18 cellular contexts compared by ENCODE assay signal in the genomic region with DNA sequence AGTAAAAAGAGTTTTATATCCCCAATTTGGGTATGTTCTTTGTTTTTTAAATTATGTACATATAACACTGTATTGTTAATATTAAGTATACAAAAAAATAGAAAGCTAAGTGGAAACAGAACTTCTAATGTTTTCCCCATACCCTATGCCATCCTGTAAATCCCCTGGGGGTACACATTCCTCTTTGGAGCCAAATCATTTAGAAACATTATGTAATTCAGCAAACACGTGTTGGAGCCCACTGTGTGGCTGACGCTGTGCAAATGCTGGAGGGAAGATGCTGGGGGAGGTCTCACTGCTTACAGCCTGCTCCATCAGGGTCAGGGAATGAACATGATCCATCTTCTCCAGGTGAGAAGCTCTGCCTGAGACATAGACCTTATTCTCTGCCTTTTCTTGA. TPM values are rescaled to one million over a fixed set of nuclear protein-coding genes. Genes with fewer than 3 reads are reported as not detected.
DNase-seq lines count a peak whose midpoint lies in the region; ATAC-seq and TF ChIP-seq lines count a peak whose summit lies in the region.
"Had no signal": no experiment of that assay in that cellular context is flagged by ENCODE, and none has a peak within 500 bp of the region (broad histone marks: within the 10 kb centered on the region; RNA-seq: fewer than 3 reads in every experiment).

No MANE protein-coding gene starts in this region.

- H3K27me3 ChIP-seq in BLaER1, result no peaks in the 10 kb centered on the region
- H3K27me3 ChIP-seq in CD8-positive, alpha-beta T cell (ENCODE audit: insufficient read depth, low read length), result no peaks in the 10 kb centered on the region
- H3K27me3 ChIP-seq: esophagus muscularis mucosa had no signal

- H3K27ac Mint-ChIP-seq in CD8-positive, alpha-beta T cell, result peak overlapping the region; percentile 82
- peak overlapping the region; percentile 34 to 97 (median 90) for H3K27ac Mint-ChIP-seq in naive thymus-derived CD8-positive, alpha-beta T cell
- H3K27ac Mint-ChIP-seq: type B pancreatic cell had no signal

- no peak overlapping the region for H3K4me3 Mint-ChIP-seq in CD8-positive, alpha-beta T cell
- peak overlapping the region in 6 of 10 donors; percentile 7 to 67 (median 60) for H3K4me3 Mint-ChIP-seq in naive thymus-derived CD8-positive, alpha-beta T cell
- H3K4me3 Mint-ChIP-seq: type B pancreatic cell had no signal

- no peak overlapping the region for H3K9ac ChIP-seq in BLaER1

- no peak overlapping the region for H3K27ac ChIP-seq in BLaER1
- H3K27ac ChIP-seq in CD8-positive, alpha-beta T cell (ENCODE audit: low read depth, low read length), result no peak overlapping the region
- H3K27ac ChIP-seq in angular gyrus (ENCODE audit: low read depth, low read length), result peak overlapping the region; percentile 93

- no peak for ATAC-seq in CD8-positive, alpha-beta T cell
- no peak for ATAC-seq in naive thymus-derived CD8-positive, alpha-beta T cell
- no peak for ATAC-seq in GM21367 (IDR thresholded peaks at IDR 0.05; ENCODE audit: unreplicated experiment)
- ATAC-seq in HG03097 (IDR thresholded peaks at IDR 0.05; ENCODE audit: low FRiP score, unreplicated experiment), result no peak
- ATAC-seq in GM21381 (IDR thresholded peaks at IDR 0.05; ENCODE audit: unreplicated experiment), result no peak
- ATAC-seq: left lobe of liver had no signal

- H3K9me3 ChIP-seq in BLaER1, result no peaks in the 10 kb centered on the region
- no peaks in the 10 kb centered on the region for H3K9me3 ChIP-seq in CD8-positive, alpha-beta T cell (ENCODE audit: low read length)
- H3K9me3 ChIP-seq: esophagus muscularis mucosa had no signal

- intact Hi-C loops in CD8-positive, alpha-beta T cell (cut with DNase I, micrococcal nuclease), result loop anchor here in 1 of 2 experiments (5.0 kb wide), 1 partner anchor 45 kb away; no protein-coding TSS in a partner anchor

- TF ChIP-seq CTCF in CD8-positive, alpha-beta T cell (IDR thresholded peaks at IDR 0.05), result no peak

- H3K9me3 Mint-ChIP-seq in CD8-positive, alpha-beta T cell, result no peaks in the 10 kb centered on the region
- H3K9me3 Mint-ChIP-seq in naive thymus-derived CD8-positive, alpha-beta T cell, result no peaks in the 10 kb centered on the region
- H3K9me3 Mint-ChIP-seq: activated T-helper 1 cell treated with anti-CD3 and anti-CD28 coated beads, Interleukin-12 subunit alpha, Interleukin-12 subunit beta, Interleukin-2, Interleukin-4 antibody, amounts not matched to agents 30 ng/mL and 10 ng/mL and 1 ng/mL, durations not matched to agents 14 hours and 24 hours and 36 hours; type B pancreatic cell had no signal

- peaks cover 24% of the 10 kb centered on the region for H3K36me3 Mint-ChIP-seq in CD8-positive, alpha-beta T cell
- H3K36me3 Mint-ChIP-seq in naive thymus-derived CD8-positive, alpha-beta T cell, result peaks cover 0 to 13% (median 2%) of the 10 kb centered on the region in 3 donors

- DNase-seq in CD8-positive, alpha-beta T cell, result no peak
- DNase-seq in naive thymus-derived CD8-positive, alpha-beta T cell, result no peak
- DNase-seq: activated CD4-positive, CD25-positive, alpha-beta regulatory T cell; central memory CD4-positive, alpha-beta T cell; effector memory CD4-positive, alpha-beta T cell; GF-D8; NCI-H1436 treated with DMSO at 0.1 percent for 48 hours; NCI-H748 treated with DMSO at 0.1 percent for 48 hours; nucleus accumbens had no signal

- peaks cover 56% of the 10 kb centered on the region; the same call in 1 of the 2 replicates for H4K20me1 ChIP-seq in BLaER1

- no peaks in the 10 kb centered on the region for H3K27me3 Mint-ChIP-seq in CD8-positive, alpha-beta T cell (ENCODE audit: low read depth)
- no peaks in the 10 kb centered on the region for H3K27me3 Mint-ChIP-seq in naive thymus-derived CD8-positive, alpha-beta T cell
- H3K27me3 Mint-ChIP-seq: type B pancreatic cell had no signal

- H3K4me1 ChIP-seq in BLaER1, result peaks cover 62% of the 10 kb centered on the region
- peaks cover 52% of the 10 kb centered on the region for H3K4me1 ChIP-seq in CD8-positive, alpha-beta T cell (ENCODE audit: insufficient read depth, low read length)

- peak overlapping the region; percentile 23; the same call in 1 of the 2 replicates for H3K4me2 ChIP-seq in BLaER1

- H3K4me3 ChIP-seq in BLaER1, result no peak overlapping the region
- H3K4me3 ChIP-seq in CD8-positive, alpha-beta T cell (ENCODE audit: low read depth, low read length), result no peak overlapping the region
- H3K4me3 ChIP-seq: esophagus muscularis mucosa had no signal

- POLR2A ChIA-PET in CD8-positive, alpha-beta T cell (lab: Charles Lee), result no interaction called here
- POLR2A ChIA-PET in naive thymus-derived CD8-positive, alpha-beta T cell (lab: Charles Lee), result interaction anchor here (1.2 to 2.1 kb wide), 4 partner anchors 8 to 18 kb away, joined by 3 to 5 read pairs (median 4); no protein-coding TSS in a partner anchor

- CTCF ChIA-PET in CD8-positive, alpha-beta T cell (lab: Charles Lee), result interaction anchor here (0.9 kb wide), 1 partner anchor 304 kb away, joined by 3 read pairs; no protein-coding TSS in a partner anchor

- peaks cover 75% of the 10 kb centered on the region for H3K4me1 Mint-ChIP-seq in CD8-positive, alpha-beta T cell (ENCODE audit: low read depth)
- H3K4me1 Mint-ChIP-seq in naive thymus-derived CD8-positive, alpha-beta T cell, result peaks cover 29 to 87% (median 80%) of the 10 kb centered on the region in 4 donors

- 0 out of 2 replicates have a peak, but pooled peaks cover 10% of the 10 kb centered on the region for H3K36me3 ChIP-seq in BLaER1
- H3K36me3 ChIP-seq in CD8-positive, alpha-beta T cell (ENCODE audit: insufficient read depth, low read length), result no peaks in the 10 kb centered on the region
- H3K36me3 ChIP-seq: esophagus muscularis mucosa had no signal

RNA-seq across cellular contexts. Expression of a gene that starts 52.8 kb away (rescaled TPM):
- total RNA-seq in CD8-positive, alpha-beta T cell, result 10 to 100 TPM; 74.0 to 77.9 TPM
- total RNA-seq in naive thymus-derived CD8-positive, alpha-beta T cell, result 100 to 1,000 TPM; 102 to 110 TPM
- 10 to 100 TPM; 21.9 to 51.1 (median 33.5) TPM for polyA plus RNA-seq in naive thymus-derived CD8-positive, alpha-beta T cell
